30 cellular contexts compared by ENCODE assay signal in the genomic region with DNA sequence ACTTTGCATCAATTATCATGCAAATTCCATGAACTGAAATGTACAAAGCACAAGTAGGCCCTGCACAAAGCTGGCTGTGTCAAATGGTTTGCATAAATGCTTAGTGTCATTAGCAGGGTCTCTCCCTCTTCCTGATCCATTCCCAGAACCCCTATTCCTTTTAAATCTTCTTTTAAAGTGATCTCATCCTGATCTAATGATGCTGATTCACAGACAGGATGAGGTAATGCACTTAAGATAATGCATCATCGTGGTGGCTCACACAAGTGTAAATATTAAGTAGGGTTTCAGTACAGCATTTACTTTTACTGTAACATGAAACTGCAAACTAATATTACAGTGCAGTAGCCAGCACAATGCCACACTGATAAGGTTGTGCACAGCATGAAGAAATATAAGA.
A peak's percentile ranks its signal among the peaks of the same experiment; 100 is the strongest.
DNase-seq lines count a peak whose midpoint lies in the region; ATAC-seq and TF ChIP-seq lines count a peak whose summit lies in the region.
"Had no signal": no experiment of that assay in that cellular context is flagged by ENCODE, and none has a peak within 500 bp of the region (broad histone marks: within the 10 kb centered on the region; RNA-seq: fewer than 3 reads in every experiment).

No MANE protein-coding gene starts in this region.

- no peak overlapping the region for H2AFZ ChIP-seq in SK-N-SH (ENCODE audit: low read depth)

- H3K27ac ChIP-seq in SK-N-SH (ENCODE audit: low read depth in 2 of 2, low read length in 1 of 2): no peak overlapping the region
- no peak overlapping the region for H3K27ac ChIP-seq in WERI-Rb-1
- H3K27ac ChIP-seq: BLaER1, dorsolateral prefrontal cortex, Peyer's patch, SJSA1 had no signal

- H4K20me1 ChIP-seq in SK-N-SH (ENCODE audit: insufficient read depth): no peaks in the 10 kb centered on the region
- H4K20me1 ChIP-seq: BLaER1 had no signal

- H3K27ac Mint-ChIP-seq in brain (peak overlapping the region; percentile 60 to 90 (median 79)), mesothelial cell of epicardium (peak overlapping the region; percentile 48)
- no peak overlapping the region for H3K27ac Mint-ChIP-seq in activated naive CD4-positive, alpha-beta T cell treated with anti-CD3 and anti-CD28 coated beads, Interleukin-2, amount 50 U/mL, for 72 hours
- H3K27ac Mint-ChIP-seq: activated CD4-positive, alpha-beta T cell treated with anti-CD3 and anti-CD28 coated beads for 36 hours; activated CD8-positive, alpha-beta T cell treated with anti-CD3 and anti-CD28 coated beads, Interleukin-2, amount 10 ng/mL, durations not matched to agents 7 days and 5 days; activated naive CD4-positive, alpha-beta T cell treated with anti-CD3 and anti-CD28 coated beads, Interleukin-2, amount 50 U/mL, for 24 hours; activated T-helper 2 cell treated with anti-CD3 and anti-CD28 coated beads, Interferon-gamma antibody, Interleukin-2, Interleukin-4, amounts not matched to agents 10 μg/mL and 5 μg/mL and 100 μg/mL, durations not matched to agents 14 hours and 24 hours and 36 hours; naive thymus-derived CD4-positive, alpha-beta T cell; T-helper 1 cell treated with Interleukin-12 subunit alpha and Interleukin-12 subunit beta and Interleukin-4 antibody, amounts not matched to agents 30 μg/mL and 1 μg/mL, for 36 hours had no signal

- no peak overlapping the region for H3K4me2 ChIP-seq in SK-N-SH
- H3K4me2 ChIP-seq: BLaER1 had no signal

- H3K9me3 Mint-ChIP-seq in brain (peaks cover 0 to 12% (median 11%) of the 10 kb centered on the region in 5 experiments), mesothelial cell of epicardium (peaks cover 4% of the 10 kb centered on the region)
- H3K9me3 Mint-ChIP-seq in activated naive CD4-positive, alpha-beta T cell treated with anti-CD3 and anti-CD28 coated beads, Interleukin-2, amount 50 U/mL, for 72 hours: peaks cover 10 to 17% of the 10 kb centered on the region in 2 donors
- H3K9me3 Mint-ChIP-seq: activated naive CD4-positive, alpha-beta T cell treated with anti-CD3 and anti-CD28 coated beads, Interleukin-2, amount 50 U/mL, for 24 hours; activated T-helper 2 cell treated with anti-CD3 and anti-CD28 coated beads, Interferon-gamma antibody, Interleukin-2, Interleukin-4, amounts not matched to agents 10 μg/mL and 5 μg/mL and 100 μg/mL, durations not matched to agents 14 hours and 24 hours and 36 hours had no signal

- H3K9ac ChIP-seq in SK-N-SH: no peak overlapping the region
- H3K9ac ChIP-seq: BLaER1 had no signal

- no peaks in the 10 kb centered on the region for H3F3A ChIP-seq in SK-N-SH (replicated peaks; ENCODE audit: insufficient read depth)

- DNase-seq in SK-N-SH (no peak), NCI-H2107 (lab: John Stamatoyannopoulos, UW) (peak; percentile 10), mesothelial cell of epicardium (ENCODE audit: low spot score in 2 of 2, unreplicated experiment in 2 of 2) (no peak), WERI-Rb-1 (no peak)
- DNase-seq in activated naive CD4-positive, alpha-beta T cell treated with anti-CD3 and anti-CD28 coated beads, Interleukin-2, amount 50 U/mL, for 72 hours (ENCODE audit: low spot score in 2 of 2): no peak
- DNase-seq: activated CD4-positive, alpha-beta T cell treated with anti-CD3 and anti-CD28 coated beads for 36 hours; activated CD8-positive, alpha-beta T cell treated with anti-CD3 and anti-CD28 coated beads, Interleukin-2, amount 10 ng/mL, durations not matched to agents 7 days and 5 days; aorta; DMS79 treated with DMSO at 0.1 percent for 48 hours; dorsolateral prefrontal cortex; HCEC 1CT; KG1; left ventricle myocardium superior; MG63; midbrain; naive thymus-derived CD4-positive, alpha-beta T cell; NCI-H1417; NCI-H2227 treated with DMSO at 0.1 percent for 48 hours; occipital lobe; Peyer's patch; stimulated activated CD4-positive, alpha-beta T cell treated with anti-CD3 and anti-CD28 coated beads, Interleukin-15, amount 100 ng/mL, for 24 hours; stimulated activated naive CD4-positive, alpha-beta T cell had no signal

- TF ChIP-seq CTCF in SK-N-SH (IDR thresholded peaks at IDR 0.05) (no peak), brain (conservative IDR thresholded peaks at IDR 0.05) (no peak), mesothelial cell of epicardium (IDR thresholded peaks at IDR 0.05; ENCODE audit: unreplicated experiment) (no peak), WERI-Rb-1 (IDR thresholded peaks at IDR 0.05; ENCODE audit: low read depth, low read length) (no peak)

- 5% methylated on average over 1 of the region's 1 CpG for WGBS in SK-N-SH (ENCODE audit: low lambda C conversion rate)

- peaks cover 46% of the 10 kb centered on the region for H3K4me1 Mint-ChIP-seq in brain
- H3K4me1 Mint-ChIP-seq in mesothelial cell of epicardium: peaks cover 31% of the 10 kb centered on the region
- H3K4me1 Mint-ChIP-seq: activated CD4-positive, alpha-beta T cell treated with anti-CD3 and anti-CD28 coated beads for 36 hours; activated naive CD4-positive, alpha-beta T cell treated with anti-CD3 and anti-CD28 coated beads, Interleukin-2, amount 50 U/mL, for 24 hours; naive thymus-derived CD4-positive, alpha-beta T cell had no signal

- ATAC-seq in SK-N-SH treated with all-trans-retinoic acid at 6 μM for 48 hours (no peak), GM18519 (IDR thresholded peaks at IDR 0.05; ENCODE audit: low FRiP score, unreplicated experiment) (no peak)
- ATAC-seq in activated naive CD4-positive, alpha-beta T cell treated with anti-CD3 and anti-CD28 coated beads, Interleukin-2, amount 50 U/mL, for 72 hours: no peak
- ATAC-seq: activated CD4-positive, alpha-beta T cell treated with anti-CD3 and anti-CD28 coated beads for 36 hours; activated CD8-positive, alpha-beta T cell treated with anti-CD3 and anti-CD28 coated beads, Interleukin-2, amount 10 ng/mL, durations not matched to agents 7 days and 5 days; left ventricle myocardium superior; naive thymus-derived CD4-positive, alpha-beta T cell had no signal

- H3K79me2 ChIP-seq in SK-N-SH (ENCODE audit: insufficient read depth): no peaks in the 10 kb centered on the region

- H3K9me3 ChIP-seq in SK-N-SH (peaks cover 3% of the 10 kb centered on the region; the same call in 1 of the 2 replicates), WERI-Rb-1 (ENCODE audit: severe bottlenecking) (no peaks in the 10 kb centered on the region)
- H3K9me3 ChIP-seq: BLaER1, MG63, SJSA1 had no signal

- POLR2A ChIA-PET in SK-N-SH (lab: Yijun Ruan, JAX): no interaction called here

- CTCF ChIA-PET in SK-N-SH (lab: Yijun Ruan, JAX): interaction anchor here (0.9 kb wide), 1 partner anchor 15 kb away, joined by 6 read pairs; no protein-coding TSS in a partner anchor

- H3K27me3 Mint-ChIP-seq in brain (no peaks in the 10 kb centered on the region), mesothelial cell of epicardium (ENCODE audit: low read depth) (no peaks in the 10 kb centered on the region)
- H3K27me3 Mint-ChIP-seq: activated CD4-positive, alpha-beta T cell treated with anti-CD3 and anti-CD28 coated beads for 36 hours; activated naive CD4-positive, alpha-beta T cell treated with anti-CD3 and anti-CD28 coated beads, Interleukin-2, amount 50 U/mL, for 24 hours; naive thymus-derived CD4-positive, alpha-beta T cell had no signal

- no peak for TF ChIP-seq EP300 in SK-N-SH (IDR thresholded peaks at IDR 0.05; ENCODE audit: borderline replicate concordance in 1 of 2, low read depth in 1 of 2, low read length in 1 of 2)

- H3K4me3 Mint-ChIP-seq in brain (no peak overlapping the region), mesothelial cell of epicardium (no peak overlapping the region)
- H3K4me3 Mint-ChIP-seq: activated CD4-positive, alpha-beta T cell treated with anti-CD3 and anti-CD28 coated beads for 36 hours; activated CD8-positive, alpha-beta T cell treated with anti-CD3 and anti-CD28 coated beads, Interleukin-2, amount 10 ng/mL, durations not matched to agents 7 days and 5 days; activated naive CD4-positive, alpha-beta T cell treated with anti-CD3 and anti-CD28 coated beads, Interleukin-2, amount 50 U/mL, for 24 hours; naive thymus-derived CD4-positive, alpha-beta T cell; T-helper 1 cell treated with Interleukin-12 subunit alpha and Interleukin-12 subunit beta and Interleukin-4 antibody, amounts not matched to agents 30 μg/mL and 1 μg/mL, for 36 hours had no signal

- H3K36me3 ChIP-seq in SK-N-SH (replicated peaks in 1 of 2; ENCODE audit: control insufficient read depth in 1 of 2, insufficient read depth in 2 of 2, low read length in 1 of 2) (no peaks in the 10 kb centered on the region), WERI-Rb-1 (no peaks in the 10 kb centered on the region)
- H3K36me3 ChIP-seq: BLaER1, MG63, Peyer's patch, SJSA1 had no signal

- no peak for TF ChIP-seq RAD21 in SK-N-SH (IDR thresholded peaks at IDR 0.05; ENCODE audit: low read length)

- no peaks in the 10 kb centered on the region for H3K9me2 ChIP-seq in SK-N-SH

- no peaks in the 10 kb centered on the region for H3K27me3 ChIP-seq in SK-N-SH (ENCODE audit: insufficient read depth)
- H3K27me3 ChIP-seq in WERI-Rb-1 (ENCODE audit: insufficient read depth, low read depth, severe bottlenecking): no peaks in the 10 kb centered on the region
- H3K27me3 ChIP-seq: BLaER1, MG63, Peyer's patch, SJSA1 had no signal

- H3K4me3 ChIP-seq in SK-N-SH (ENCODE audit: low read depth in 2 of 2, low read length in 1 of 2) (no peak overlapping the region), WERI-Rb-1 (ENCODE audit: low read depth, low read length) (no peak overlapping the region)
- H3K4me3 ChIP-seq: BLaER1, dorsolateral prefrontal cortex, MG63, Peyer's patch, SJSA1 had no signal

- peaks cover 3% of the 10 kb centered on the region for H3K36me3 Mint-ChIP-seq in brain
- H3K36me3 Mint-ChIP-seq in mesothelial cell of epicardium: no peaks in the 10 kb centered on the region
- H3K36me3 Mint-ChIP-seq in activated naive CD4-positive, alpha-beta T cell treated with anti-CD3 and anti-CD28 coated beads, Interleukin-2, amount 50 U/mL, for 72 hours: no peaks in the 10 kb centered on the region
- H3K36me3 Mint-ChIP-seq: activated naive CD4-positive, alpha-beta T cell treated with anti-CD3 and anti-CD28 coated beads, Interleukin-2, amount 50 U/mL, for 24 hours; naive thymus-derived CD4-positive, alpha-beta T cell had no signal

- peaks cover 0 to 2% of the 10 kb centered on the region in 2 experiments; a peak in 1 of 4 replicates for H3K4me1 ChIP-seq in SK-N-SH (ENCODE audit: control insufficient read depth in 1 of 2, insufficient read depth in 2 of 2, low read depth in 1 of 2, low read length in 1 of 2)
- H3K4me1 ChIP-seq: BLaER1, Peyer's patch, SJSA1 had no signal

TF ChIP-seq in SK-N-SH treated with all-trans-retinoic acid at 6 μM for 48 hours, 23 proteins besides CTCF, POLR2A, EP300 and RAD21 (continues in another document):
- TF ChIP-seq ISL1 (CRISPR knock-in tag; IDR thresholded peaks at IDR 0.05): peak; percentile 54; the same call in 1 of the 2 replicates

TF ChIP-seq in SK-N-SH, 30 proteins besides CTCF, POLR2A, EP300 and RAD21 (continues in another document):
- TF ChIP-seq SIN3A (IDR thresholded peaks at IDR 0.05; ENCODE audit: borderline replicate concordance, low read depth, low read length): no peak
- no peak for TF ChIP-seq TEAD4 (IDR thresholded peaks at IDR 0.05; ENCODE audit: borderline replicate concordance, insufficient read depth)
- no peak for TF ChIP-seq POLR2AphosphoS5 (IDR thresholded peaks at IDR 0.05; ENCODE audit: low read depth, low read length)
- no peak for TF ChIP-seq ELF1 (IDR thresholded peaks at IDR 0.05)
- TF ChIP-seq FOSL2 (IDR thresholded peaks at IDR 0.05; ENCODE audit: borderline replicate concordance, low read depth): no peak

Comparison
In these comparisons a context has a peak if more than half of its experiments do, and no peak if none do; other contexts are left out.
1. H3K27ac Mint-ChIP-seq: peak in brain (5 of 5) and mesothelial cell of epicardium (single experiment); none in activated naive CD4-positive, alpha-beta T cell treated with anti-CD3 and anti-CD28 coated beads, Interleukin-2, amount 50 U/mL, for 72 hours (0 of 2).